ENCODE assay signal across 18 cellular contexts in the genomic region with DNA sequence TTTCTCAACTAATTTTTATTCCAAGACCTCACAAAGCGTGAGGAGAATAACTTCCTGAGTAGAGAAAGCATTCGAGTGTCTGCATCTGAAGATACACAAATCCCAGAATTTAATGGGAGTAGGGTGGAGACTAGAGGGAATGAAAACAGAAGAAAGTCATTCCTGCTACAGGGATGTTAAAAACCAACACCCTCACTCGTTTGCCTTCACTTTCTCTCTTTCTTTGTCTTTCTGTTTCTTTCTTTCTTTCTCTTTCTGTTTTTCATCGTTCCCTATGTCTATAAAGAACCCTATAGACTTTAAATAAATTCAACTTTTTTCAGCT.
A peak's percentile ranks its signal among the peaks of the same experiment; 100 is the strongest.
DNase-seq lines count a peak whose midpoint lies in the region; ATAC-seq and TF ChIP-seq lines count a peak whose summit lies in the region.
"Had no signal": no experiment of that assay in that cellular context is flagged by ENCODE, and none has a peak within 500 bp of the region (broad histone marks: within the 10 kb centered on the region; RNA-seq: fewer than 3 reads in every experiment).

No MANE protein-coding gene starts in this region.

- WGBS in hepatocyte (ENCODE audit: low lambda C conversion rate, missing lambda C conversion rate): 68% methylated on average over 4 of the region's 4 CpGs
- 30% methylated on average over 4 of the region's 4 CpGs for WGBS in smooth muscle cell (ENCODE audit: low lambda C conversion rate)

- no peak for ATAC-seq in left colon
- no peak for ATAC-seq in activated T-cell treated with anti-CD3 and anti-CD28 coated beads, Interleukin-2, amount 50 U/mL, for 4 hours
- ATAC-seq: CD8-positive, alpha-beta T cell had no signal

- peaks cover 58% of the 10 kb centered on the region for H3F3A ChIP-seq in smooth muscle cell (ENCODE audit: low read depth)

- DNase-seq in adipocyte (ENCODE audit: low read depth) (no peak), hepatocyte (ENCODE audit: low spot score) (no peak), smooth muscle cell (lab: John Stamatoyannopoulos, UW; ENCODE audit: unreplicated experiment) (no peak), left colon (no peak), NCI-H1092 treated with DMSO at 0.1 percent for 48 hours (lab: John Stamatoyannopoulos, UW) (no peak)
- no peak for DNase-seq in stimulated activated CD4-positive, alpha-beta T cell treated with anti-CD3 and anti-CD28 coated beads, Interleukin-1b, Interleukin-23, amount 100 ng/mL, for 48 hours
- DNase-seq in activated T-cell treated with anti-CD3 and anti-CD28 coated beads, Interleukin-2, amount 50 U/mL, for 4 hours: no peak
- DNase-seq: ACHN; CD8-positive, alpha-beta T cell; DND-41; GDM1; MG63; NCI-H1105 treated with DMSO at 0.1 percent for 48 hours; NCI-H187 treated with DMSO at 0.1 percent for 48 hours; NCI-H510A; SHP77 treated with DMSO at 0.1 percent for 48 hours had no signal

- H3K27me3 ChIP-seq in adipocyte (replicated peaks; ENCODE audit: control insufficient read depth, insufficient read depth, low read length) (no peaks in the 10 kb centered on the region), hepatocyte (no peaks in the 10 kb centered on the region), smooth muscle cell (ENCODE audit: low read depth) (no peaks in the 10 kb centered on the region)
- H3K27me3 ChIP-seq: MG63 had no signal

- H3K9me3 ChIP-seq in HEK293 (ENCODE audit: control insufficient read depth, insufficient read depth, low read depth, low read length) (no peaks in the 10 kb centered on the region), adipocyte (ENCODE audit: control insufficient read depth, low read length) (no peaks in the 10 kb centered on the region), hepatocyte (ENCODE audit: low read depth) (no peaks in the 10 kb centered on the region), smooth muscle cell (replicated peaks; ENCODE audit: low read depth) (no peaks in the 10 kb centered on the region)
- H3K9me3 ChIP-seq: MG63 had no signal

- peaks cover 4% of the 10 kb centered on the region for H3K27me3 Mint-ChIP-seq in activated T-cell treated with anti-CD3 and anti-CD28 coated beads, Interleukin-2, amount 50 U/mL, for 4 hours (ENCODE audit: low read depth)

- CTCF ChIA-PET in HEK293 (lab: Yijun Ruan, JAX): interaction anchor here (0.6 kb wide), 1 partner anchor 243 kb away, joined by 3 read pairs; no protein-coding TSS in a partner anchor

- H2AFZ ChIP-seq in hepatocyte: no peak overlapping the region
- H2AFZ ChIP-seq in smooth muscle cell (ENCODE audit: low read depth): no peak overlapping the region

- H3K4me1 Mint-ChIP-seq in activated T-cell treated with anti-CD3 and anti-CD28 coated beads, Interleukin-2, amount 50 U/mL, for 4 hours (ENCODE audit: low read depth): no peaks in the 10 kb centered on the region

- no peaks in the 10 kb centered on the region for H3K79me2 ChIP-seq in hepatocyte
- H3K79me2 ChIP-seq in smooth muscle cell (ENCODE audit: low read depth): no peaks in the 10 kb centered on the region

- no peak overlapping the region for H3K9ac ChIP-seq in adipocyte (ENCODE audit: low read length)
- peak overlapping the region; percentile 89 for H3K9ac ChIP-seq in smooth muscle cell (ENCODE audit: low read depth)
- H3K9ac ChIP-seq: KMS-11 had no signal

- H3K4me1 ChIP-seq in HEK293 (ENCODE audit: control insufficient read depth, insufficient read depth, low read length) (0 out of 2 replicates have a peak, but pooled peaks cover 4% of the 10 kb centered on the region), adipocyte (ENCODE audit: control insufficient read depth, insufficient read depth, low read length) (peaks cover 17% of the 10 kb centered on the region), hepatocyte (ENCODE audit: insufficient read depth) (peaks cover 27% of the 10 kb centered on the region), smooth muscle cell (ENCODE audit: low read depth) (peaks cover 41% of the 10 kb centered on the region)

- H3K36me3 ChIP-seq in HEK293 (ENCODE audit: control insufficient read depth in 2 of 2, insufficient read depth in 1 of 2, low read length in 2 of 2) (no peaks in the 10 kb centered on the region), adipocyte (ENCODE audit: control insufficient read depth, insufficient read depth, low read length, severe bottlenecking) (no peaks in the 10 kb centered on the region), hepatocyte (replicated peaks; ENCODE audit: insufficient read depth, low read depth) (no peaks in the 10 kb centered on the region), smooth muscle cell (ENCODE audit: low read depth) (no peaks in the 10 kb centered on the region)
- H3K36me3 ChIP-seq: MG63 had no signal

- no peak overlapping the region for H3K4me3 ChIP-seq in HEK293 (ENCODE audit: low read depth, low read length)
- peak overlapping the region; percentile 65 for H3K4me3 ChIP-seq in adipocyte (ENCODE audit: low read length)
- no peak overlapping the region for H3K4me3 ChIP-seq in hepatocyte
- peak overlapping the region; percentile 34 for H3K4me3 ChIP-seq in smooth muscle cell
- H3K4me3 ChIP-seq: MG63 had no signal

- H3K27ac ChIP-seq in HEK293 (ENCODE audit: extremely low read depth, low read depth, low read length): no peak overlapping the region
- H3K27ac ChIP-seq in hepatocyte: peak overlapping the region; percentile 78
- H3K27ac ChIP-seq in smooth muscle cell (ENCODE audit: low read depth): peak overlapping the region; percentile 100
- H3K27ac ChIP-seq: KMS-11 had no signal

- TF ChIP-seq CTCF in HEK293 (tag by site-specific recombination; IDR thresholded peaks at IDR 0.05) (no peak), hepatocyte (IDR thresholded peaks at IDR 0.05; ENCODE audit: poor library complexity) (no peak), smooth muscle cell (IDR thresholded peaks at IDR 0.05; ENCODE audit: borderline replicate concordance, insufficient read depth, poor library complexity, severe bottlenecking) (no peak)

- peak overlapping the region; percentile 55 for H3K4me2 ChIP-seq in hepatocyte
- H3K4me2 ChIP-seq in smooth muscle cell: peak overlapping the region; percentile 82
- H3K4me2 ChIP-seq: KMS-11 had no signal

- H3K9me2 ChIP-seq in hepatocyte (replicated peaks; ENCODE audit: insufficient read depth): no peaks in the 10 kb centered on the region

- no peak overlapping the region for H3K4me3 Mint-ChIP-seq in activated T-cell treated with anti-CD3 and anti-CD28 coated beads, Interleukin-2, amount 50 U/mL, for 4 hours
- H3K4me3 Mint-ChIP-seq: CD8-positive, alpha-beta T cell had no signal

- H4K20me1 ChIP-seq in hepatocyte (ENCODE audit: insufficient read depth, poor library complexity, severe bottlenecking) (no peaks in the 10 kb centered on the region), smooth muscle cell (ENCODE audit: low read depth) (no peaks in the 10 kb centered on the region)

- POLR2A ChIA-PET in HEK293 (lab: Yijun Ruan, JAX): no interaction called here

- intact Hi-C loops in left colon (cut with DNase I, micrococcal nuclease): no loop called here

- H3K36me3 Mint-ChIP-seq in activated T-cell treated with anti-CD3 and anti-CD28 coated beads, Interleukin-2, amount 50 U/mL, for 4 hours (ENCODE audit: insufficient read depth): no peaks in the 10 kb centered on the region
- H3K36me3 Mint-ChIP-seq: CD8-positive, alpha-beta T cell had no signal

- H3K9me3 Mint-ChIP-seq in activated T-cell treated with anti-CD3 and anti-CD28 coated beads, Interleukin-2, amount 50 U/mL, for 4 hours: no peaks in the 10 kb centered on the region
- H3K9me3 Mint-ChIP-seq: CD8-positive, alpha-beta T cell had no signal

TF ChIP-seq in HEK293, 187 proteins besides CTCF, POLR2A, EP300 and RAD21:
- TF ChIP-seq PRDM1 (tag by site-specific recombination; IDR thresholded peaks at IDR 0.05) (peak; percentile 58; the same call in 1 of the 2 replicates), BCL11B (tag by site-specific recombination; IDR thresholded peaks at IDR 0.05; ENCODE audit: low read depth) (no peak)
- TF ChIP-seq, protein P1, sequence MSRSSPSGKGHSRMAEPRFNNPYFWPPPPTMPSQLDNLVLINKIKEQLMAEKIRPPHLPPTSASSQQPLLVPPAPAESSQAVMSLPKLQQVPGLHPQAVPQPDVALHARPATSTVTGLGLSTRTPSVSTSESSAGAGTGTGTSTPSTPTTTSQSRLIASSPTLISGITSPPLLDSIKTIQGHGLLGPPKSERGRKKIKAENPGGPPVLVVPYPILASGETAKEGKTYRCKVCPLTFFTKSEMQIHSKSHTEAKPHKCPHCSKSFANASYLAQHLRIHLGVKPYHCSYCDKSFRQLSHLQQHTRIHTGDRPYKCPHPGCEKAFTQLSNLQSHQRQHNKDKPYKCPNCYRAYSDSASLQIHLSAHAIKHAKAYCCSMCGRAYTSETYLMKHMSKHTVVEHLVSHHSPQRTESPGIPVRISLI (tag by site-specific recombination; IDR thresholded peaks at IDR 0.05): no peak

Comparison
In these comparisons a context has a peak if more than half of its experiments do, and no peak if none do; other contexts are left out.
1. H3K4me3 ChIP-seq: peak in adipocyte (single experiment) and smooth muscle cell (single experiment); none in HEK293 (single experiment) and hepatocyte (single experiment).